ENCODE assay signal across 9 cellular contexts in the genomic region with DNA sequence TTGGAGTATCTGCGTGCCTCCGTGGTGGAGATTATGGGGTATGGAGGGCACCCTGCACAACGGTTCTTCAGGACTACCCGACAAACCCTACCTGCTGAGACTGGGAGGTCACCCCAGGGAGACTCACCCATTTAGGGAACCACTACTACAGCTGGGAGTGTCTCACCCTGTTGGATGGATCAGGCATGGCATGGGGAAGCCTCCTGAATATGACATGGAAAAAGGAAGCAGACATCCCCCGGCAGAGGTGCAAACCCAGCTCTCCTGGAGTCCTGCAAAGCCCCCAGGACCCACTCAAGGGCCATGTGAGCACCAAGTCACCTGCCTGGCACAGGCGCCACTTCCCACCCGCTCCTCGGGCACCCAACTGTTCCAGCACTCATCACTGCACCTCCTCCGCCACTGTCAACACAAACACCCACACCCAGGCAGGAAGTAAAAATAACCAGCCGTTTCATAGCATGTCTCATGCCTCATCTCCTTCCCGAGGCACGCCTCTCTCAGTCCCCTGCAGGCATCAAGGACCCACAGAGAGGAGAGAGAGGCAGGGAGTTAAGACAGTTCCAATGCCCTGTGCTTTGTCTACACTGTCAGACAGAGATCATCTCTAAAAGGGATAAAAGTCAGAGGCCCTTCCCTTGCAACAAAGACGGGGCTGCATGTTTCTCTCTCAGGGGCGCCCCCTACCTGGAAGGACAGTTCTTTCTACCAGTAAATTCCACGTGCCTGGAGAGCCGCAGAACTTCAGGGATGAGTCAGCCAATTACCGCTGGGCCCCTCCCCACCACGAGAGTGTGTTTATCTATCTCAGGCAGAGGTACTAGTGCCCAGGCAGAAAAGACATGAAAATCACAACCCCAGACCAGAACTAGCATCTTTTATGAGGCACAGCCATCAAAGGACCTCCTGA.
DNase-seq lines count a peak whose midpoint lies in the region; ATAC-seq and TF ChIP-seq lines count a peak whose summit lies in the region.
"Had no signal": no experiment of that assay in that cellular context is flagged by ENCODE, and none has a peak within 500 bp of the region (broad histone marks: within the 10 kb centered on the region; RNA-seq: fewer than 3 reads in every experiment).

No MANE protein-coding gene starts in this region.

- H3K4me1 ChIP-seq in DOHH2 (ENCODE audit: control insufficient read depth, low read length): peaks cover 34% of the 10 kb centered on the region
- no peaks in the 10 kb centered on the region for H3K4me1 ChIP-seq in gastroesophageal sphincter

- intact Hi-C loops in dorsolateral prefrontal cortex (cut with DNase I): loop anchor here in 1 of 2 donors (5.0 kb wide), 2 partner anchors 37 to 162 kb away; no protein-coding TSS in a partner anchor

- no peak for TF ChIP-seq POLR2A in gastroesophageal sphincter (IDR thresholded peaks at IDR 0.05)

- no peaks in the 10 kb centered on the region for H3K36me3 ChIP-seq in DOHH2 (ENCODE audit: control insufficient read depth, low read length)
- H3K36me3 ChIP-seq in gastroesophageal sphincter: no peaks in the 10 kb centered on the region

- ATAC-seq in GM21786 (IDR thresholded peaks at IDR 0.05; ENCODE audit: unreplicated experiment): peak; percentile 40
- no peak for ATAC-seq in gastroesophageal sphincter

- TF ChIP-seq EP300 in gastroesophageal sphincter (IDR thresholded peaks at IDR 0.05): no peak

- H3K9me3 ChIP-seq in DOHH2 (ENCODE audit: control insufficient read depth, insufficient read depth, low read length) (no peaks in the 10 kb centered on the region), gastroesophageal sphincter (no peaks in the 10 kb centered on the region)

- H3K27me3 ChIP-seq in DOHH2 (ENCODE audit: control insufficient read depth, low read length) (no peaks in the 10 kb centered on the region), dorsolateral prefrontal cortex (no peaks in the 10 kb centered on the region), gastroesophageal sphincter (peaks cover 5% of the 10 kb centered on the region)

- H3F3A ChIP-seq in DOHH2 (ENCODE audit: control insufficient read depth, insufficient read depth): no peaks in the 10 kb centered on the region

- peaks cover 13% of the 10 kb centered on the region for H3K79me2 ChIP-seq in DOHH2 (ENCODE audit: control insufficient read depth, low read length)

- no peak overlapping the region for H3K4me3 ChIP-seq in DOHH2 (ENCODE audit: low read length)
- no peak overlapping the region for H3K4me3 ChIP-seq in dorsolateral prefrontal cortex
- H3K4me3 ChIP-seq in gastroesophageal sphincter: no peak overlapping the region

- H3K4me2 ChIP-seq in DOHH2 (ENCODE audit: low read length): 0 out of 2 replicates have a peak overlapping the region, but pooled peaks have one; percentile 8

- H3K27ac ChIP-seq in DOHH2 (ENCODE audit: low read depth, low read length) (no peak overlapping the region), dorsolateral prefrontal cortex (peak overlapping the region in 2 of 59 donors; percentile 7 to 29), gastroesophageal sphincter (no peak overlapping the region)

- DNase-seq in MV-4-11 (lab: John Stamatoyannopoulos, UW) (peak; percentile 43), dorsolateral prefrontal cortex (peak in 8 of 10 donors; percentile 36 to 71 (median 66)), NCI-H524 treated with DMSO at 0.1 percent for 48 hours (lab: John Stamatoyannopoulos, UW) (no peak)
- DNase-seq in activated CD4-positive, alpha-beta T cell treated with anti-CD3 and anti-CD28 coated beads for 4 hours: peak; percentile 81 to 88
- peak; percentile 92 for DNase-seq in stimulated activated CD4-positive, alpha-beta T cell treated with anti-CD3 and anti-CD28 coated beads, Interleukin-15, amount 100 ng/mL, for 24 hours
- DNase-seq: IMR-90 had no signal

- H4K20me1 ChIP-seq in DOHH2 (ENCODE audit: control insufficient read depth, insufficient read depth, low read depth, low read length): no peaks in the 10 kb centered on the region

- no peaks in the 10 kb centered on the region for H3K9me2 ChIP-seq in DOHH2 (replicated peaks; ENCODE audit: control insufficient read depth, low read length)

- WGBS in gastroesophageal sphincter (ENCODE audit: low coverage in 1 of 2), 2 donors: 67 to 80% methylated on average over 3 to 5 of the region's 18 CpGs

- TF ChIP-seq CTCF in DOHH2 (IDR thresholded peaks at IDR 0.05; ENCODE audit: low read depth, low read length, poor library complexity, severe bottlenecking) (peak; percentile 75), dorsolateral prefrontal cortex (IDR thresholded peaks at IDR 0.05 in 54 of 56, conservative IDR thresholded peaks at IDR 0.05 in 2 of 56; ENCODE audit: low read depth in 1 of 56, partially characterized antibody in 56 of 56) (peak in 17 of 56 donors; percentile 7 to 35 (median 18)), gastroesophageal sphincter (IDR thresholded peaks at IDR 0.05) (no peak)
